7 cellular contexts compared by ENCODE assay signal in the genomic region with DNA sequence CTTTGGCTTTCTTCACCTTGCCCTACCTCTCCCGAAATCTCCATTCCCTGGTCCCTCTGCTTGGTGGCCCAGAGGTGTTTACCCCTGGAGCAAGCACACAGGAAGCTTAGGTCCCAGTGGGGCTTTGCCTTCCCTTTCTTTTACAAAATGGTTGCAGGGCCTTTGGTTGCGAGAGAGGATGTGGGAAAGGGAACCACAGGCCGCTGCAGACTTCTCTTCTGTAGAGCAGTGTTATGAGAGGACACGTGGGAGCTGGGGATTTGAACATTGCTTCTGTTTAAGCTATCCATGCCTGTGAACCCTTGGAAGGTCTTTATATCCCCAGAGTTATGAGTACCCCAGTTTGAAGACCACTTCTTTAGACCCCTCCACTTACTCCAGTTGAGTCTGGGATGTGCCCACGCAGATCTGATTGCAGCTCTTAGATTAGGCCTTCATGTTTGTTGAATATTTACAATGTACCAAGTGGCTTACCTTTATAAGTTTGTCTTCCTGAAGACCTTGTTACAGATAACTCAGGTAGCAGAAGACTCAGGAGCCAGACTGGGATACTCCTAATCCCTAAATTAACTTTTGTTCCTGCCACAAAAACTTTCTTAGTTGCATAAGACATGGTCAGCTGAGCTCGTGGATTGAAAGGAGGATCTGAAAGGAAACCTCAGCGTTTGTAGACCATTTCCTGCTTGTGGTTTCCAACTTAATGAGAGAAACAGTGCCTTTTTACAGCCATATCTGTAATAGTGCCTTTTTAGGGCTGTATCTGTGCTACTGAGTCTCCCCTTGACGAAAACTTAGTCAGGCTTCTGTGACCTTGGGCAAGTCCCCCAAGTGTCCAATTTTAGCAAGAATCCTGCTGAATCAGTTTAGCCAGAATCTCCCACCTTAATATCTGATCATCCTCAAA. TPM values are rescaled to one million over a fixed set of nuclear protein-coding genes. Genes with fewer than 3 reads are reported as not detected.
A peak's percentile ranks its signal among the peaks of the same experiment; 100 is the strongest.
DNase-seq lines count a peak whose midpoint lies in the region; ATAC-seq and TF ChIP-seq lines count a peak whose summit lies in the region.

No MANE protein-coding gene starts in this region.

- H3K9me3 ChIP-seq in skeletal muscle tissue (ENCODE audit: control insufficient read depth in 3 of 3, low read length in 3 of 3), result no peaks in the 10 kb centered on the region

- H3K4me1 ChIP-seq in skeletal muscle tissue (ENCODE audit: control insufficient read depth in 3 of 3, insufficient read depth in 3 of 3, low read length in 3 of 3), result no peaks in the 10 kb centered on the region

- H3K27ac ChIP-seq in skeletal muscle tissue (ENCODE audit: low read depth, low read length) (peak overlapping the region; percentile 54), brain microvascular endothelial cell (no peak overlapping the region)

- TF ChIP-seq CTCF in astrocyte of the spinal cord (IDR thresholded peaks at IDR 0.05; ENCODE audit: low read depth, low read length), result no peak
- no peak for TF ChIP-seq CTCF in brain microvascular endothelial cell (IDR thresholded peaks at IDR 0.05; ENCODE audit: low read depth, low read length, missing control alignments)

- H3K4me3 ChIP-seq in astrocyte of the spinal cord (ENCODE audit: low read depth, low read length) (no peak overlapping the region), skeletal muscle tissue (ENCODE audit: low read length in 3 of 3) (no peak overlapping the region), brain microvascular endothelial cell (ENCODE audit: low read depth, low read length) (no peak overlapping the region)

- H3K36me3 ChIP-seq in skeletal muscle tissue (ENCODE audit: control insufficient read depth in 3 of 3, insufficient read depth in 3 of 3, low read length in 3 of 3) (no peaks in the 10 kb centered on the region), brain microvascular endothelial cell (replicated peaks) (no peaks in the 10 kb centered on the region)

- H3K9ac ChIP-seq in skeletal muscle tissue (ENCODE audit: low read depth in 1 of 3, low read length in 3 of 3), result no peak overlapping the region

- DNase-seq in M059J (ENCODE audit: low read depth) (peak; percentile 65), astrocyte of the spinal cord (ENCODE audit: low read depth, low spot score) (peak; percentile 48), NCI-H510A (lab: John Stamatoyannopoulos, UW) (no peak), brain microvascular endothelial cell (no peak)

- ATAC-seq in GM18520 (IDR thresholded peaks at IDR 0.05; ENCODE audit: unreplicated experiment), result peak; percentile 96
- peak; percentile 96 for ATAC-seq in GM21825 (IDR thresholded peaks at IDR 0.05; ENCODE audit: unreplicated experiment)

- in situ Hi-C loops in astrocyte of the spinal cord (cut with HindIII; ENCODE audit: low sequenced_read_pairs), result no loop called here
- in situ Hi-C loops in brain microvascular endothelial cell (cut with HindIII; ENCODE audit: low pct_ligation_motif_present, low sequenced_read_pairs), result no loop called here

- no peaks in the 10 kb centered on the region for H3K27me3 ChIP-seq in skeletal muscle tissue (ENCODE audit: control insufficient read depth in 3 of 3, insufficient read depth in 3 of 3, low read length in 3 of 3)
- no peaks in the 10 kb centered on the region for H3K27me3 ChIP-seq in brain microvascular endothelial cell (replicated peaks)

RNA-seq across cellular contexts. Expression of a gene that starts 21.9 kb away (rescaled TPM):
- total RNA-seq in M059J (2014; rRNA removed; shearing (Covaris generic)), result 45.9 and 51.0 TPM in 2 replicates
- 51.1 TPM for total RNA-seq in skeletal muscle tissue

Comparison
In these comparisons a context has a peak if more than half of its experiments do, and no peak if none do; other contexts are left out.
1. DNase-seq: peak in M059J (single experiment) and astrocyte of the spinal cord (single experiment); none in NCI-H510A (single experiment) and brain microvascular endothelial cell (single experiment).